9 cellular contexts compared by ENCODE assay signal in genomic region chr16:79598341-79599181, GRCh38. TPM values are rescaled to one million over a fixed set of nuclear protein-coding genes. Genes with fewer than 3 reads are reported as not detected.
DNase-seq lines count a peak whose midpoint lies in the region; ATAC-seq, FAIRE-seq and TF ChIP-seq lines count a peak whose summit lies in the region.
"Had no signal": no experiment of that assay in that cellular context is flagged by ENCODE, and none has a peak within 500 bp of the region (broad histone marks: within the 10 kb centered on the region; RNA-seq: fewer than 3 reads in every experiment).

No MANE protein-coding gene starts in this region.

- H3K4me1 Mint-ChIP-seq in T-helper 17 cell: peaks cover 46% of the 10 kb centered on the region

- peak overlapping the region; percentile 94 for H3K4me3 Mint-ChIP-seq in T-helper 17 cell

- H3K27ac Mint-ChIP-seq in T-helper 17 cell: peak overlapping the region; percentile 96

- H3K36me3 ChIP-seq in kidney epithelial cell (ENCODE audit: control insufficient read depth, insufficient read depth, low read length) (no peaks in the 10 kb centered on the region), small intestine (ENCODE audit: control insufficient read depth in 2 of 2, insufficient read depth in 2 of 2, low read length in 2 of 2) (peaks cover 0 to 9% of the 10 kb centered on the region in 2 donors)

- peak; percentile 22 for DNase-seq in activated gamma-delta T cell treated with Interleukin-2 at 50 U/mL for 16 hours
- no peak for DNase-seq in activated gamma-delta T cell (lab: John Stamatoyannopoulos, UW)
- peak in 2 of 3 donors; percentile 17 to 24 for DNase-seq in T-helper 17 cell
- DNase-seq in central memory CD4-positive, alpha-beta T cell: peak; percentile 38
- no peak for DNase-seq in kidney epithelial cell (ENCODE audit: low read depth)
- DNase-seq in small intestine: peak; percentile 68
- DNase-seq in NCI-H1694 (lab: John Stamatoyannopoulos, UW): no peak
- no peak for DNase-seq in SIG-M5 treated with dmso at 0.1 percent for 504 hours (lab: John Stamatoyannopoulos, UW; ENCODE audit: unreplicated experiment)

- H3K9me3 ChIP-seq in T-helper 17 cell (ENCODE audit: control insufficient read depth, low read length, poor library complexity, severe bottlenecking) (no peaks in the 10 kb centered on the region), small intestine (ENCODE audit: control insufficient read depth, low read depth) (no peaks in the 10 kb centered on the region)

- H3K27me3 ChIP-seq in kidney epithelial cell (ENCODE audit: control insufficient read depth, insufficient read depth, low read length) (peaks cover 6% of the 10 kb centered on the region), small intestine (ENCODE audit: control insufficient read depth in 2 of 2, insufficient read depth in 2 of 2, low read length in 2 of 2) (no peaks in the 10 kb centered on the region)

- H3K36me3 Mint-ChIP-seq in T-helper 17 cell (ENCODE audit: low read depth): peaks cover 16% of the 10 kb centered on the region

- no peak for FAIRE-seq in small intestine (lab: Jason Lieb, UNC)
- FAIRE-seq: G401.6 had no signal

- H3K4me3 ChIP-seq in kidney epithelial cell (ENCODE audit: low read depth, low read length) (peak overlapping the region; percentile 80), small intestine (ENCODE audit: low read depth in 1 of 2, low read length in 2 of 2) (peak overlapping the region; percentile 69 to 76)

- ATAC-seq in T-helper 17 cell: no peak

- peaks cover 0 to 3% of the 10 kb centered on the region in 2 donors for H3K4me1 ChIP-seq in small intestine (ENCODE audit: control insufficient read depth in 2 of 2, insufficient read depth in 1 of 2, low read depth in 1 of 2, low read length in 1 of 2)

- H3K27me3 Mint-ChIP-seq in T-helper 17 cell: no peaks in the 10 kb centered on the region

- peak overlapping the region; percentile 90 to 94 for H3K27ac ChIP-seq in small intestine (ENCODE audit: low read depth in 1 of 2, low read length in 1 of 2)

- TF ChIP-seq CTCF in kidney epithelial cell (IDR thresholded peaks at IDR 0.05; ENCODE audit: insufficient read depth, low read length, poor library complexity, severe bottlenecking): peak; percentile 39

- 1% methylated on average over 41 to 51 of the region's 51 CpGs for whole genome bisulfite sequencing in small intestine, 3 donors

RNA-seq across cellular contexts. Expression of gene MAF, which starts 2.0 kb away (rescaled TPM):
- total RNA-seq in T-helper 17 cell (100 to 1,000 TPM; 130 to 139 TPM), kidney epithelial cell (5.0 and 10.7 TPM in 2 replicates)
- 10 to 100 TPM; 23.7 to 65.9 (median 59.5) TPM for polyA plus RNA-seq in small intestine

Comparison
In these comparisons a context has a peak if more than half of its experiments do, and no peak if none do; other contexts are left out.
1. DNase-seq: peak in activated gamma-delta T cell treated with Interleukin-2 at 50 U/mL for 16 hours (single experiment), T-helper 17 cell (2 of 3), central memory CD4-positive, alpha-beta T cell (single experiment) and small intestine (single experiment); none in activated gamma-delta T cell (single experiment), kidney epithelial cell (single experiment), NCI-H1694 (single experiment) and SIG-M5 treated with dmso at 0.1 percent for 504 hours (single experiment).
2. RNA of gene MAF, which starts 2.0 kb away (total RNA-seq): 130 to 139 TPM in T-helper 17 cell; 5.0 to 10.7 TPM in kidney epithelial cell; every median in the first group is over 10 times any median in the second.